ENCODE assay signal across 8 cellular contexts in the genomic region with DNA sequence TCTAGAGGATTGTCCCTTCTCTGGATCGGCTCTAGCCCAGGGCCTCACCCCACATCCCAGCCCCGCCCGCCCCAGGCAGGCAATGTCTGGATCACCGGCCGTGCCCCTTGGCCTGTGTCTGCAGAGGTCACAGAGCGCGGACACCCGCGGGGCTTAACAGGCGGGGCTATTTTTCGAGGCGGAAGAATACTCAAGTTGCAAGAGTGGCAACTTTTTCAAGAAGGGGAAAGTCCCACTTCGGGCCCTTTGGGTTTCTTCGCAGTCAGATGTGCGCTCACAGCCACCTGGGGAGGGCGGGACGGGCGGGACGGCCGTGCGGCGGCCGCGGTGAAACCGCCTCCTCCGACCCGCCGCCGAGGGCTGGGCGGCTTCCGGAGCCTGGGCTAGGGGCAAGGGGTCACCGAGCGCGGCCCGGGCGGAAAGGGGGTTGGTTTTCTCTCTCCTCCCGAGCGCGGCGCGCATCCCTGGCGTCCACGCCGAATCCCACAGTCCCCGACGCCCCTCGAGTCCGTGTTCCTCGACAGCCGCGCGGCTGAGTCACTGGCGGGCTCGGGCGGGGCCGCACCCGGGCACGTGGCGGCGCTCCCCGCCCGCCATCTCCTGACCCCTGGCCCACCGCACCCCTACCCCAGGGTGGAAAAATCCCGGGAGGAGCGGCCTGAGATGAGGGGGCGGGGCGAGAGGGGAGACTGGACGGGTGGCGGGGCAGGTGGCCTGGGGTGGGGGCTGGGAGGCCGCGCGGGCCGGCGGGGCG. TPM values are rescaled to one million over a fixed set of nuclear protein-coding genes. Genes with fewer than 3 reads are reported as not detected.
DNase-seq lines count a peak whose midpoint lies in the region; ATAC-seq and TF ChIP-seq lines count a peak whose summit lies in the region.

No MANE protein-coding gene starts in this region.

- peaks cover 3% of the 10 kb centered on the region for H3K27me3 ChIP-seq in neural cell (ENCODE audit: insufficient read depth, low read depth, low read length)
- H3K27me3 ChIP-seq in thymus (ENCODE audit: control insufficient read depth, insufficient read depth) = no peaks in the 10 kb centered on the region

- no peaks in the 10 kb centered on the region for H3K9me3 ChIP-seq in neural cell (ENCODE audit: low read length)
- peaks cover 5% of the 10 kb centered on the region for H3K9me3 ChIP-seq in thymus (ENCODE audit: control insufficient read depth)

- DNase-seq in A172 (ENCODE audit: low spot score) = peak; percentile 75
- DNase-seq in RPMI7951 (ENCODE audit: low read depth) = peak; percentile 79
- peak; percentile 68 for DNase-seq in activated effector memory CD4-positive, alpha-beta T cell treated with Interleukin-2 at 50 U/mL for 16 hours
- DNase-seq in fibroblast of villous mesenchyme (ENCODE audit: low read depth) = peak; percentile 88

- no peak for TF ChIP-seq CTCF in fibroblast of villous mesenchyme (IDR thresholded peaks at IDR 0.05; ENCODE audit: insufficient read depth, low read depth, low read length)
- TF ChIP-seq CTCF in neural cell (IDR thresholded peaks at IDR 0.05; ENCODE audit: poor library complexity, severe bottlenecking) = no peak

- peak overlapping the region; percentile 70 for H3K4me2 ChIP-seq in neural cell (ENCODE audit: low read length)

- no peaks in the 10 kb centered on the region for H4K20me1 ChIP-seq in neural cell (ENCODE audit: insufficient read depth)

- H3K27ac ChIP-seq in neural cell (ENCODE audit: low read length) (no peak overlapping the region), thymus (ENCODE audit: low read depth) (peak overlapping the region; percentile 100)

- TF ChIP-seq RAD21 in neural cell (conservative IDR thresholded peaks at IDR 0.05) = no peak

- peaks cover 5% of the 10 kb centered on the region for H3K79me2 ChIP-seq in neural cell (replicated peaks; ENCODE audit: insufficient read depth, low read length)

- 1% methylated on average over 75 of the region's 75 CpGs for WGBS in thymus

- ATAC-seq in GM18511 (IDR thresholded peaks at IDR 0.05; ENCODE audit: unreplicated experiment) (peak; percentile 35), HG03175 (IDR thresholded peaks at IDR 0.05; ENCODE audit: unreplicated experiment) (peak; percentile 29)

- H3K4me1 ChIP-seq in thymus (ENCODE audit: control insufficient read depth, insufficient read depth, low read length) = peaks cover 29% of the 10 kb centered on the region

- H3K36me3 ChIP-seq in neural cell (ENCODE audit: insufficient read depth, low read length) = no peaks in the 10 kb centered on the region
- H3K36me3 ChIP-seq in thymus (ENCODE audit: control insufficient read depth, insufficient read depth) = peaks cover 19% of the 10 kb centered on the region

- TF ChIP-seq EP300 in neural cell (conservative IDR thresholded peaks at IDR 0.05; ENCODE audit: poor library complexity, severe bottlenecking) = no peak

- H2AFZ ChIP-seq in neural cell (ENCODE audit: low read depth, low read length) = peak overlapping the region; percentile 60

- no peaks in the 10 kb centered on the region for H3K9me2 ChIP-seq in neural cell (ENCODE audit: insufficient read depth, low read length)

- peak overlapping the region; percentile 87 for H3K9ac ChIP-seq in neural cell (ENCODE audit: low read length)

- peak overlapping the region; percentile 98 for H3K4me3 ChIP-seq in fibroblast of villous mesenchyme (ENCODE audit: low read depth, low read length)
- peak overlapping the region; percentile 99 for H3K4me3 ChIP-seq in neural cell (ENCODE audit: low read length)
- peak overlapping the region; percentile 100 for H3K4me3 ChIP-seq in thymus (ENCODE audit: low read length)

- no peaks in the 10 kb centered on the region for H3F3A ChIP-seq in neural cell (ENCODE audit: insufficient read depth, low read length, poor library complexity, severe bottlenecking)

TF ChIP-seq in neural cell, 6 proteins besides CTCF, POLR2A, EP300 and RAD21:
- TF ChIP-seq, protein P1, sequence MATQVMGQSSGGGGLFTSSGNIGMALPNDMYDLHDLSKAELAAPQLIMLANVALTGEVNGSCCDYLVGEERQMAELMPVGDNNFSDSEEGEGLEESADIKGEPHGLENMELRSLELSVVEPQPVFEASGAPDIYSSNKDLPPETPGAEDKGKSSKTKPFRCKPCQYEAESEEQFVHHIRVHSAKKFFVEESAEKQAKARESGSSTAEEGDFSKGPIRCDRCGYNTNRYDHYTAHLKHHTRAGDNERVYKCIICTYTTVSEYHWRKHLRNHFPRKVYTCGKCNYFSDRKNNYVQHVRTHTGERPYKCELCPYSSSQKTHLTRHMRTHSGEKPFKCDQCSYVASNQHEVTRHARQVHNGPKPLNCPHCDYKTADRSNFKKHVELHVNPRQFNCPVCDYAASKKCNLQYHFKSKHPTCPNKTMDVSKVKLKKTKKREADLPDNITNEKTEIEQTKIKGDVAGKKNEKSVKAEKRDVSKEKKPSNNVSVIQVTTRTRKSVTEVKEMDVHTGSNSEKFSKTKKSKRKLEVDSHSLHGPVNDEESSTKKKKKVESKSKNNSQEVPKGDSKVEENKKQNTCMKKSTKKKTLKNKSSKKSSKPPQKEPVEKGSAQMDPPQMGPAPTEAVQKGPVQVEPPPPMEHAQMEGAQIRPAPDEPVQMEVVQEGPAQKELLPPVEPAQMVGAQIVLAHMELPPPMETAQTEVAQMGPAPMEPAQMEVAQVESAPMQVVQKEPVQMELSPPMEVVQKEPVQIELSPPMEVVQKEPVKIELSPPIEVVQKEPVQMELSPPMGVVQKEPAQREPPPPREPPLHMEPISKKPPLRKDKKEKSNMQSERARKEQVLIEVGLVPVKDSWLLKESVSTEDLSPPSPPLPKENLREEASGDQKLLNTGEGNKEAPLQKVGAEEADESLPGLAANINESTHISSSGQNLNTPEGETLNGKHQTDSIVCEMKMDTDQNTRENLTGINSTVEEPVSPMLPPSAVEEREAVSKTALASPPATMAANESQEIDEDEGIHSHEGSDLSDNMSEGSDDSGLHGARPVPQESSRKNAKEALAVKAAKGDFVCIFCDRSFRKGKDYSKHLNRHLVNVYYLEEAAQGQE (IDR thresholded peaks at IDR 0.05; ENCODE audit: borderline replicate concordance) = no peak
- no peak for TF ChIP-seq SMC3 (conservative IDR thresholded peaks at IDR 0.05; ENCODE audit: poor library complexity)
- TF ChIP-seq POLR2AphosphoS5 (IDR thresholded peaks at IDR 0.05) = no peak
- no peak for TF ChIP-seq EZH2 (IDR thresholded peaks at IDR 0.05; ENCODE audit: borderline replicate concordance, insufficient read depth, low read length, poor library complexity, severe bottlenecking)
- no peak for TF ChIP-seq TAF1 (IDR thresholded peaks at IDR 0.05; ENCODE audit: low read depth)
- no peak for TF ChIP-seq MXI1 (conservative IDR thresholded peaks at IDR 0.05; ENCODE audit: poor library complexity, severe bottlenecking)

RNA-seq across cellular contexts. Expression of a gene that starts 1.2 kb away (rescaled TPM):
- total RNA-seq in A172 (2014; rRNA removed; shearing (Covaris generic)) = 1,113 and 1,180 TPM in 2 replicates
- 894 and 1,372 TPM in 2 replicates for total RNA-seq in RPMI7951 (2014; rRNA removed; shearing (Covaris generic))
- 581 and 784 TPM in 2 replicates for total RNA-seq in fibroblast of villous mesenchyme
- polyA plus RNA-seq in neural cell (145 and 230 TPM in 2 replicates), thymus (727 TPM)
- polyA minus RNA-seq in neural cell = 72.3 and 78.0 TPM in 2 replicates

RNA-seq across cellular contexts. Expression of a gene that starts 1.4 kb away (rescaled TPM):
- total RNA-seq in A172 (2014; rRNA removed; shearing (Covaris generic)) = 4.0 and 12.3 TPM in 2 replicates
- total RNA-seq in RPMI7951 (2014; rRNA removed; shearing (Covaris generic)) = 2.3 and 2.9 TPM in 2 replicates
- 2.6 and 7.4 TPM in 2 replicates for total RNA-seq in fibroblast of villous mesenchyme
- polyA plus RNA-seq in neural cell (0.54 and 2.3 TPM in 2 replicates), thymus (25.7 TPM)
- 0.97 TPM in 1 of 2 replicates, not detected in the other for polyA minus RNA-seq in neural cell

RNA-seq across cellular contexts. Expression of a gene that starts 9.4 kb away (rescaled TPM):
- total RNA-seq in A172 (2014; rRNA removed; shearing (Covaris generic)) = 48.2 and 49.2 TPM in 2 replicates
- total RNA-seq in RPMI7951 (2014; rRNA removed; shearing (Covaris generic)) = 24.0 and 25.2 TPM in 2 replicates
- 26.4 and 34.5 TPM in 2 replicates for total RNA-seq in fibroblast of villous mesenchyme
- polyA plus RNA-seq in neural cell = 52.5 and 64.1 TPM in 2 replicates
- 33.3 and 40.9 TPM in 2 replicates for polyA minus RNA-seq in neural cell
- polyA plus RNA-seq in thymus = 189 TPM

RNA-seq across cellular contexts. Expression of a gene that starts 9.7 kb away (rescaled TPM):
- total RNA-seq in A172 (2014; rRNA removed; shearing (Covaris generic)) = 80.8 and 82.6 TPM in 2 replicates
- total RNA-seq in RPMI7951 (2014; rRNA removed; shearing (Covaris generic)) = 45.3 and 71.5 TPM in 2 replicates
- 51.8 and 64.7 TPM in 2 replicates for total RNA-seq in fibroblast of villous mesenchyme
- polyA plus RNA-seq in neural cell (140 and 172 TPM in 2 replicates), thymus (30.9 TPM)
- 66.2 and 91.5 TPM in 2 replicates for polyA minus RNA-seq in neural cell

RNA-seq across cellular contexts. Expression of a gene that starts 17.4 kb away (rescaled TPM):
- 0.17 TPM in 1 of 2 replicates, not detected in the other for total RNA-seq in A172 (2014; rRNA removed; shearing (Covaris generic))
- total RNA-seq in RPMI7951 (2014; rRNA removed; shearing (Covaris generic)) = not detected in 2 replicates
- total RNA-seq in fibroblast of villous mesenchyme = not detected in 2 replicates
- not detected in 2 replicates for polyA plus RNA-seq in neural cell
- not detected in 2 replicates for polyA minus RNA-seq in neural cell
- 0.09 TPM for polyA plus RNA-seq in thymus
